Comparison of ENCODE assay signal across 22 cellular contexts in the genomic region with DNA sequence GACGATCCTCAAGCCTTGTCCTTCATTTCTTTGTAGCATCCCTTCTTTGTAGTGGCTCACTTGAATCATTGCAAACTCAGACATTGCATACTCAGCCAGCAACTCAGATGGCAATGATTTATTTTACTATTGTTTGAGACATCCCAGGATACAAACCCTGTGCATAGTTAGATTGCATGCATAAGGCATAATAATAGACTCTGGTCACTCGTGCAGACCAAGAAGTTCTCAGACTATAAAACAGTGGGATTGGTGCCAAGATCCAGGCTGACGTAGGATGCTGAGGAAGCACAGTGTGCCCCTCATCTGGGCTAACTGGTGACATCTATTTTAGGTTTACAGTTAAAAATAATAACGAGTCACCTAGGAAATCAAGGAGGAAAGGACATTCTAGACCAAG.
A peak's percentile ranks its signal among the peaks of the same experiment; 100 is the strongest.
DNase-seq lines count a peak whose midpoint lies in the region; ATAC-seq and TF ChIP-seq lines count a peak whose summit lies in the region.
"Had no signal": no experiment of that assay in that cellular context is flagged by ENCODE, and none has a peak within 500 bp of the region (broad histone marks: within the 10 kb centered on the region; RNA-seq: fewer than 3 reads in every experiment).

No MANE protein-coding gene starts in this region.

- ATAC-seq in GM19324 (IDR thresholded peaks at IDR 0.05; ENCODE audit: low FRiP score, unreplicated experiment) = no peak

- no peak overlapping the region for H3K4me3 Mint-ChIP-seq in neural crest cell
- H3K4me3 Mint-ChIP-seq: CD4-positive, alpha-beta memory T cell had no signal

- H3K9ac ChIP-seq in adipocyte (ENCODE audit: low read length) = no peak overlapping the region
- H3K9ac ChIP-seq: BLaER1 treated with 17β-estradiol and CSF1 and Interleukin-3, amounts not matched to agents 10 nM and 100 nM had no signal

- no peaks in the 10 kb centered on the region for H3K27me3 ChIP-seq in adipocyte (replicated peaks; ENCODE audit: control insufficient read depth, insufficient read depth, low read length)
- no peaks in the 10 kb centered on the region for H3K27me3 ChIP-seq in effector memory CD4-positive, alpha-beta T cell (replicated peaks; ENCODE audit: control insufficient read depth, insufficient read depth, low read length, poor library complexity, severe bottlenecking)
- H3K27me3 ChIP-seq: BLaER1 treated with 17β-estradiol and CSF1 and Interleukin-3, amounts not matched to agents 10 nM and 100 nM had no signal

- peaks cover 10% of the 10 kb centered on the region for H3K4me1 Mint-ChIP-seq in neural crest cell
- H3K4me1 Mint-ChIP-seq: CD4-positive, alpha-beta memory T cell had no signal

- H3K4me1 ChIP-seq in adipocyte (ENCODE audit: control insufficient read depth, insufficient read depth, low read length) = peaks cover 40% of the 10 kb centered on the region
- H3K4me1 ChIP-seq in effector memory CD4-positive, alpha-beta T cell (ENCODE audit: control insufficient read depth, insufficient read depth, low read length, poor library complexity, severe bottlenecking) = no peaks in the 10 kb centered on the region
- H3K4me1 ChIP-seq: Caco-2 had no signal

- H3K36me3 ChIP-seq in adipocyte (ENCODE audit: control insufficient read depth, insufficient read depth, low read length, severe bottlenecking) = no peaks in the 10 kb centered on the region
- H3K36me3 ChIP-seq in effector memory CD4-positive, alpha-beta T cell (ENCODE audit: control insufficient read depth, insufficient read depth, low read length) = no peaks in the 10 kb centered on the region
- H3K36me3 ChIP-seq: BLaER1 treated with 17β-estradiol and CSF1 and Interleukin-3, amounts not matched to agents 10 nM and 100 nM; SJCRH30 had no signal

- H3K36me3 Mint-ChIP-seq in neural crest cell (ENCODE audit: low read depth) = peaks cover 2% of the 10 kb centered on the region
- H3K36me3 Mint-ChIP-seq: CD4-positive, alpha-beta memory T cell had no signal

- H3K27ac ChIP-seq in effector memory CD4-positive, alpha-beta T cell (ENCODE audit: insufficient read depth, low read length, poor library complexity, severe bottlenecking) = no peak overlapping the region
- H3K27ac ChIP-seq: BLaER1 treated with 17β-estradiol and CSF1 and Interleukin-3, amounts not matched to agents 10 nM and 100 nM; HL-60; SJCRH30 had no signal

- peaks cover 5% of the 10 kb centered on the region for H3K9me3 Mint-ChIP-seq in neural crest cell

- DNase-seq in AG10803 (ENCODE audit: low read depth) = peak; percentile 64
- DNase-seq in GM04503 (ENCODE audit: low read depth) = peak; percentile 52
- DNase-seq in adipocyte (ENCODE audit: low read depth) = peak; percentile 19
- DNase-seq in neural crest cell (ENCODE audit: low read depth, low spot score) = no peak
- no peak for DNase-seq in retina
- no peak for DNase-seq in NCI-H2227 treated with DMSO at 0.1 percent for 48 hours (lab: John Stamatoyannopoulos, UW)
- no peak for DNase-seq in effector memory CD4-positive, alpha-beta T cell
- DNase-seq: Caco-2; CD4-positive, alpha-beta memory T cell; DMS 273 treated with DMSO at 0.1 percent for 48 hours; DND-41; GDM1; KG1; NCI-H1092 treated with DMSO at 0.1 percent for 48 hours; NCI-H146; NCI-H2029; NCI-H524 treated with DMSO at 0.1 percent for 48 hours; OCI-M1 had no signal

- H3K9me3 ChIP-seq in adipocyte (ENCODE audit: control insufficient read depth, low read length) = no peaks in the 10 kb centered on the region
- H3K9me3 ChIP-seq in effector memory CD4-positive, alpha-beta T cell (ENCODE audit: control insufficient read depth, low read length) = no peaks in the 10 kb centered on the region
- H3K9me3 ChIP-seq: Caco-2, SJCRH30 had no signal

- peak overlapping the region; percentile 23 for H3K27ac Mint-ChIP-seq in neural crest cell (ENCODE audit: unreplicated experiment)
- H3K27ac Mint-ChIP-seq: CD4-positive, alpha-beta memory T cell had no signal

- TF ChIP-seq CTCF in AG10803 (conservative IDR thresholded peaks at IDR 0.05; ENCODE audit: low read length) (no peak), neural crest cell (conservative IDR thresholded peaks at IDR 0.05) (no peak)

- H3K27me3 Mint-ChIP-seq in neural crest cell (ENCODE audit: low read depth) = no peaks in the 10 kb centered on the region

- H3K4me3 ChIP-seq in AG10803 (ENCODE audit: low read length) = no peak overlapping the region
- no peak overlapping the region for H3K4me3 ChIP-seq in adipocyte (ENCODE audit: low read length)
- no peak overlapping the region for H3K4me3 ChIP-seq in effector memory CD4-positive, alpha-beta T cell (ENCODE audit: insufficient read depth, low read depth, low read length, poor library complexity, severe bottlenecking)
- H3K4me3 ChIP-seq: BLaER1 treated with 17β-estradiol and CSF1 and Interleukin-3, amounts not matched to agents 10 nM and 100 nM; SJCRH30 had no signal

Comparison
In these comparisons a context has a peak if more than half of its experiments do, and no peak if none do; other contexts are left out.
1. DNase-seq: peak in AG10803 (single experiment), GM04503 (single experiment) and adipocyte (single experiment); none in neural crest cell (single experiment), retina (single experiment), NCI-H2227 treated with DMSO at 0.1 percent for 48 hours (single experiment) and effector memory CD4-positive, alpha-beta T cell (0 of 3).